ENCODE assay signal across 9 cellular contexts in the genomic region with DNA sequence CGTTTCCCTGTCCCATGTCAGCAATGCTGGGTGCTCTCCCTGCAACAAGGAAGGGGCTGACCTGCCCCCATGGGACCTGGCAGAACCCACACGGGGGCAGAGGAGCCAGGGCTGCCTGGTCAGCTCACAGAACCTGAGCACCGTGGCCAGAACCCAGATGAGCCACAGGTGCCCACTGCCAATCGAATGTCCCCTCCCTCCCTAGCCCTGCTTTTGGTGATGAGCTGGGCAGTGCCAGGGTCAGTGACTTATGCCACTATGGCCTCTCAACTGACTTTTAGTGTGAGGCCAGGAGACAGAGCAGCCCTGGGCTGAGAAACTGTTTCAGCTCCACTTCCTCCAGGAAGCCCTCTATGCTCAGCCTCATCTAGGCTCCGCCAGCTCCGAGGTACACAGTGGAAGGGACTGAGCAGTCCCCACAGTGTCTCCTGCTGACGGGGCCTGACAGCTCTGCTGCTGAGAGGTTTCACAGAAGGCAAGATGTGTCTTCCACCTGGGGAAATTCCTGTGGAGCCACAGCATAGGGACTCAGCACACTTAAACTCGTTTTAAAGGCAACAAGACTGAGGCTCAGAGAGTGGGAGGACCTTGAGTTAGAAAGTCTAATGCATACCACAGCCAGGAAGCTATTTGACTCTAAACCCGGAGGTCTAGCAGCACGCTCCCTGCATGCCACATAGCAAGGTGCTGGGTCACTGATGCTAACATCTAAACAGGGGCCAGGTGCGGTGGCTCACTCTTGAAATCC. TPM values are rescaled to one million over a fixed set of nuclear protein-coding genes. Genes with fewer than 3 reads are reported as not detected.
A peak's percentile ranks its signal among the peaks of the same experiment; 100 is the strongest.
DNase-seq lines count a peak whose midpoint lies in the region; ATAC-seq, FAIRE-seq and TF ChIP-seq lines count a peak whose summit lies in the region.
"Had no signal": no experiment of that assay in that cellular context is flagged by ENCODE, and none has a peak within 500 bp of the region (broad histone marks: within the 10 kb centered on the region; RNA-seq: fewer than 3 reads in every experiment).

No MANE protein-coding gene starts in this region.

- CTCF ChIA-PET in K562 (lab: Yijun Ruan, JAX; ENCODE audit: low intra/inter-chr PET ratio): no interaction called here

- TF ChIP-seq EP300 in K562 (IDR thresholded peaks at IDR 0.05; ENCODE audit: low read length): no peak

- BruUV-seq in K562 (replicated peaks; lab: Mats Ljungman, UMichigan): no TSS peak

- H3K79me2 ChIP-seq in K562 (ENCODE audit: control insufficient read depth, insufficient read depth, low read length) (no peaks in the 10 kb centered on the region), osteoblast (ENCODE audit: insufficient read depth, low read length) (no peaks in the 10 kb centered on the region)

- DNase-seq in GM12864 (ENCODE audit: low read depth) (peak; percentile 75), RPMI8226 (peak; percentile 44), K562 (ENCODE audit: extremely low read depth in 1 of 4, low spot score in 3 of 4) (no peak), osteoblast (ENCODE audit: insufficient read length, low spot score, missing footprints) (no peak), HUDEP-2 (lab: John Stamatoyannopoulos, UW; ENCODE audit: unreplicated experiment in 76 of 76) (no peak), hypothalamus (lab: John Stamatoyannopoulos, UW) (no peak), occipital lobe (lab: John Stamatoyannopoulos, UW) (no peak)
- DNase-seq: NCI-H226 had no signal

- H3K4me1 ChIP-seq in K562 (replicated peaks in 1 of 2; ENCODE audit: control insufficient read depth in 2 of 2, insufficient read depth in 2 of 2, low read length in 2 of 2): peaks cover 12 to 16% of the 10 kb centered on the region in 2 experiments
- H3K4me1 ChIP-seq in osteoblast (ENCODE audit: insufficient read depth, low read length): peaks cover 34% of the 10 kb centered on the region

- TF ChIP-seq CTCF in GM12864 (IDR thresholded peaks at IDR 0.05; ENCODE audit: low read depth, low read length, missing control alignments) (no peak), K562 (IDR thresholded peaks at IDR 0.05 in 2 of 3, conservative IDR thresholded peaks at IDR 0.05 in 1 of 3; ENCODE audit: insufficient read depth in 2 of 3, low read depth in 1 of 3, low read length in 3 of 3) (no peak), osteoblast (IDR thresholded peaks at IDR 0.05; ENCODE audit: extremely low read depth, low read depth, low read length) (no peak)

- no peak overlapping the region for H3K27ac ChIP-seq in K562 (ENCODE audit: extremely low read depth, low read depth, low read length)
- H3K27ac ChIP-seq in osteoblast (ENCODE audit: low read depth, low read length): peak overlapping the region; percentile 80

- ATAC-seq in K562 (no peak), GM21515 (IDR thresholded peaks at IDR 0.05; ENCODE audit: unreplicated experiment) (no peak)

- TF ChIP-seq POLR2A in K562 (conservative IDR thresholded peaks at IDR 0.05): no peak

- no peaks in the 10 kb centered on the region for H3K9me3 ChIP-seq in K562 (replicated peaks; ENCODE audit: control insufficient read depth, insufficient read depth, low read depth, low read length)
- no peaks in the 10 kb centered on the region for H3K9me3 ChIP-seq in osteoblast (ENCODE audit: low read depth, low read length)

- 29% methylated on average over 11 of the region's 11 CpGs for WGBS in K562 (ENCODE audit: insufficient coverage, low coverage, missing lambda C conversion rate)

- H3K36me3 ChIP-seq in K562 (ENCODE audit: control insufficient read depth, insufficient read depth, low read length): no peaks in the 10 kb centered on the region
- H3K36me3 ChIP-seq in osteoblast (ENCODE audit: insufficient read depth, low read length): no peaks in the 10 kb centered on the region

- in situ Hi-C loops in K562 (cut with MboI): no loop called here

- H4K20me1 ChIP-seq in K562 (replicated peaks; ENCODE audit: control insufficient read depth, insufficient read depth, low read length): no peaks in the 10 kb centered on the region; the same call in 1 of the 2 replicates
- H4K20me1 ChIP-seq in osteoblast (ENCODE audit: insufficient read depth, low read length): no peaks in the 10 kb centered on the region

- H3K27me3 ChIP-seq in K562 (ENCODE audit: control insufficient read depth in 2 of 2, insufficient read depth in 2 of 2, low read length in 2 of 2) (peaks cover 2 to 6% of the 10 kb centered on the region in 2 experiments; a peak in 1 of 5 replicates), osteoblast (ENCODE audit: insufficient read depth, low read length) (no peaks in the 10 kb centered on the region)

- no peak overlapping the region for H2AFZ ChIP-seq in K562 (ENCODE audit: low read depth, low read length)
- H2AFZ ChIP-seq in osteoblast (ENCODE audit: low read length): no peak overlapping the region

- no peak overlapping the region for H3K9ac ChIP-seq in K562 (ENCODE audit: insufficient read depth in 1 of 2, low read depth in 2 of 2, low read length in 2 of 2)

- H3K4me3 ChIP-seq in GM12864 (ENCODE audit: low read depth, low read length): no peak overlapping the region
- H3K4me3 ChIP-seq in K562: no peak overlapping the region
- H3K4me3 ChIP-seq in osteoblast (ENCODE audit: insufficient read depth, low read length): no peak overlapping the region

- no peaks in the 10 kb centered on the region for H3K9me1 ChIP-seq in K562 (ENCODE audit: control insufficient read depth, insufficient read depth, low read length)

- H3K4me2 ChIP-seq in K562 (ENCODE audit: insufficient read depth, low read length): no peak overlapping the region
- H3K4me2 ChIP-seq in osteoblast (ENCODE audit: insufficient read depth, low read length): no peak overlapping the region

- intact Hi-C loops in K562 (cut with micrococcal nuclease): no loop called here

- POLR2A ChIA-PET in K562 (lab: Yijun Ruan, JAX): interaction anchor here (0.8 to 1.3 kb wide), 3 partner anchors 10 to 169 kb away, joined by 3 to 4 read pairs (median 4); no protein-coding TSS in a partner anchor

- FAIRE-seq in K562 (lab: Jason Lieb, UNC): no peak

- no peak for TF ChIP-seq RAD21 in K562 (CRISPR knock-in tag; conservative IDR thresholded peaks at IDR 0.05 in 1 of 2, IDR thresholded peaks at IDR 0.05 in 1 of 2)

TF ChIP-seq in K562, 482 proteins besides CTCF, POLR2A, EP300 and RAD21:
- peak; percentile 54 for TF ChIP-seq ZFP36 (IDR thresholded peaks at IDR 0.05; ENCODE audit: low read depth, low read length, partially characterized antibody)
- no peak for TF ChIP-seq RCOR1 (IDR thresholded peaks at IDR 0.05; ENCODE audit: borderline replicate concordance in 1 of 2, low read depth in 2 of 2, low read length in 2 of 2)
- no peak for TF ChIP-seq ZNF717 (CRISPR knock-in tag; IDR thresholded peaks at IDR 0.05)

RNA-seq across cellular contexts. Expression of a gene that starts 6.9 kb away (rescaled TPM):
- total RNA-seq in K562 (2011; cell fraction: chromatin; rRNA removed; ENCODE audit: low replicate concordance): 5.1 and 18.6 TPM in 2 replicates
- 7.1 and 11.2 TPM in 2 replicates for total RNA-seq in K562 (2011; cell fraction: nucleolus; rRNA removed)
- 5.2 and 11.3 TPM in 2 replicates for total RNA-seq in K562 (2011; cell fraction: nucleoplasm; rRNA removed)
- 4.0 and 8.2 TPM in 2 replicates for total RNA-seq in K562 (2014; rRNA removed)
- total RNA-seq in K562 (2014; rRNA removed; fragmentation: Illumina TruSeq; extraction: Trizol): 3.4 and 4.4 TPM in 2 replicates
- 4.6 and 5.3 TPM in 2 replicates for total RNA-seq in K562 (2015; rRNA removed; fragmentation: Illumina TruSeq; extraction: Trizol)
- total RNA-seq in K562 (2021): 7.0 and 7.3 TPM in 2 replicates
- polyA plus RNA-seq in K562 (2011; rRNA removed): 26.1 and 26.8 TPM in 2 replicates
- polyA plus RNA-seq in K562 (2011; cell fraction: cytosol; rRNA removed): 30.9 and 33.5 TPM in 2 replicates
- polyA plus RNA-seq in K562 (2011; cell fraction: nucleus; rRNA removed): 42.7 and 47.8 TPM in 2 replicates
- polyA plus RNA-seq in K562 (2012): 5.7 and 7.4 TPM in 2 replicates
- 6.8 and 7.2 TPM in 2 replicates for polyA plus RNA-seq in K562 (2014; fragmentation: Illumina TruSeq; extraction: Trizol)
- polyA plus RNA-seq in K562 (2014; fragmentation: Nextera tagmentation; extraction: Ambion mirVana): 1 to 10 TPM; 2.4 to 3.6 TPM
- 8.9 and 10.9 TPM in 2 replicates for polyA plus RNA-seq in K562 (2014; rRNA removed)
- 11.8 and 15.5 TPM in 2 replicates for polyA minus RNA-seq in K562 (2011; rRNA and poly(A)+ RNA removed)
- 8.0 and 11.6 TPM in 2 replicates for polyA minus RNA-seq in K562 (2011; cell fraction: cytosol; rRNA and poly(A)+ RNA removed)
- polyA minus RNA-seq in K562 (2011; cell fraction: nucleus; rRNA and poly(A)+ RNA removed): 6.2 and 6.8 TPM in 2 replicates
- 15.9 and 37.1 TPM in 2 replicates for total RNA-seq in osteoblast
- 1.7 TPM for total RNA-seq in occipital lobe

Comparison
In these comparisons a context has a peak if more than half of its experiments do, and no peak if none do; other contexts are left out.
1. DNase-seq: peak in GM12864 (single experiment) and RPMI8226 (single experiment); none in K562 (0 of 4), osteoblast (single experiment), HUDEP-2 (0 of 76), hypothalamus (0 of 51) and occipital lobe (single experiment).